Comparison of ENCODE assay signal across 1 cellular context in the genomic region with DNA sequence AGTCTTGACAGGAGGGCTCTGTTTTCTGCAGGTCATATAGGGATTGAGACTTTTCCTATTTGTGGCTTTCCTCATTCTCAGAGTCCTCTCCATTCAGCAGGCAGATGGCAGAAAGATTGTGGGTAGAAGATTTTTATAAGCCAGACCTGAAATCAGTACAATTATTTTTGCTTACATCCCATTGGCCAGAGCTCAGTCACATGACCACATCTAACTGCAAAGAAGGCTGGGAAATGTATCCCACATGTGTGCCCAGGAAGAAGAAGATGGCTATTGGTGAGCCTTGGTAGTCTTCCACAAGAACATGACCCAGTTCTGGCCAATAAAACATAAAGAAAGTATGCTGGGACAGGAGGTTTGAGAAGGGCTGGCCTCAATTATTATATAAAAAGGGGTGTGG.
TF ChIP-seq lines count a peak whose summit lies in the region.

No MANE protein-coding gene starts in this region.

TF ChIP-seq in HepG2, 621 proteins besides CTCF, POLR2A, EP300 and RAD21:
- TF ChIP-seq ZNF354B (CRISPR knock-in tag; IDR thresholded peaks at IDR 0.05): no peak
- TF ChIP-seq MEIS2 (CRISPR knock-in tag; IDR thresholded peaks at IDR 0.05): no peak
- peak; percentile 34; the same call in 1 of the 2 replicates for TF ChIP-seq RAD51 (IDR thresholded peaks at IDR 0.05; ENCODE audit: borderline replicate concordance)
- no peak for TF ChIP-seq ZNF317 (CRISPR knock-in tag; IDR thresholded peaks at IDR 0.05)
- TF ChIP-seq CREM (IDR thresholded peaks at IDR 0.05): no peak
- TF ChIP-seq CREM (CRISPR knock-in tag; IDR thresholded peaks at IDR 0.05): no peak
- TF ChIP-seq, protein P1, sequence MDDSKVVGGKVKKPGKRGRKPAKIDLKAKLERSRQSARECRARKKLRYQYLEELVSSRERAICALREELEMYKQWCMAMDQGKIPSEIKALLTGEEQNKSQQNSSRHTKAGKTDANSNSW (CRISPR knock-in tag; IDR thresholded peaks at IDR 0.05; ENCODE audit: borderline replicate concordance): no peak
- TF ChIP-seq ZNF12 (CRISPR knock-in tag; IDR thresholded peaks at IDR 0.05): no peak
- TF ChIP-seq CENPT (CRISPR knock-in tag; IDR thresholded peaks at IDR 0.05; ENCODE audit: low read depth): no peak
